22 cellular contexts compared by ENCODE assay signal in genomic region chr9:17422994-17423680, GRCh38.
DNase-seq lines count a peak whose midpoint lies in the region; ATAC-seq and TF ChIP-seq lines count a peak whose summit lies in the region.
"Had no signal": no experiment of that assay in that cellular context is flagged by ENCODE, and none has a peak within 500 bp of the region (broad histone marks: within the 10 kb centered on the region; RNA-seq: fewer than 3 reads in every experiment).

No MANE protein-coding gene starts in this region.

- DNase-seq in right cardiac atrium: peak in 2 of 3 donors; percentile 47 to 49
- DNase-seq in left cardiac atrium: no peak
- DNase-seq in amniotic epithelial cell (ENCODE audit: low read depth): peak; percentile 29
- DNase-seq in left lung: no peak
- DNase-seq in NCI-H1436 (lab: John Stamatoyannopoulos, UW): no peak
- no peak for DNase-seq in DMS53 (lab: John Stamatoyannopoulos, UW)
- DNase-seq in activated CD4-positive, CD25-positive, alpha-beta regulatory T cell treated with anti-CD3 and anti-CD28 coated beads, Interleukin-2, amount 50 U/mL, for 72 hours: no peak
- DNase-seq: activated naive CD4-positive, alpha-beta T cell treated with anti-CD3 and anti-CD28 coated beads for 36 hours; activated T-cell treated with anti-CD3 and anti-CD28 coated beads, Interleukin-2, amount 50 U/mL, for 4 hours; anterior cingulate cortex; Calu3; effector CD4-positive, alpha-beta T cell; GF-D8; glutamatergic neuron; KG1; left ventricle myocardium superior; NCI-H2081 treated with DMSO at 0.1 percent for 48 hours; NCI-H526; psoas muscle had no signal

- H3K4me3 ChIP-seq in right cardiac atrium (ENCODE audit: low read length) (no peak overlapping the region), left lung (no peak overlapping the region)
- H3K4me3 ChIP-seq: BLaER1 treated with 17β-estradiol and CSF1 and Interleukin-3, amounts not matched to agents 10 nM and 100 nM; GM23338; psoas muscle had no signal

- ATAC-seq in right cardiac atrium (peak; percentile 26 to 48), left cardiac atrium (no peak), left lung (peak; percentile 85), GM18868 (IDR thresholded peaks at IDR 0.05; ENCODE audit: unreplicated experiment) (no peak)
- ATAC-seq: activated T-cell treated with anti-CD3 and anti-CD28 coated beads, Interleukin-2, amount 50 U/mL, for 4 hours; left ventricle myocardium superior had no signal

- WGBS in right cardiac atrium: 94% methylated on average over 4 of the region's 4 CpGs

- H3K36me3 ChIP-seq in left lung: no peaks in the 10 kb centered on the region

- H3K27me3 ChIP-seq in right cardiac atrium (ENCODE audit: control insufficient read depth, insufficient read depth): no peaks in the 10 kb centered on the region
- H3K27me3 ChIP-seq in left lung: no peaks in the 10 kb centered on the region
- H3K27me3 ChIP-seq: BLaER1 treated with 17β-estradiol and CSF1 and Interleukin-3, amounts not matched to agents 10 nM and 100 nM had no signal

- intact Hi-C loops in right cardiac atrium (cut with DNase I): no loop called here
- intact Hi-C loops in left cardiac atrium (cut with DNase I): no loop called here
- intact Hi-C loops in left lung (cut with DNase I): no loop called here

- no peaks in the 10 kb centered on the region for H3K9me3 ChIP-seq in right cardiac atrium (ENCODE audit: control insufficient read depth, low read length)
- no peaks in the 10 kb centered on the region for H3K9me3 ChIP-seq in left lung
- H3K9me3 ChIP-seq: BLaER1 treated with 17β-estradiol and CSF1 and Interleukin-3, amounts not matched to agents 10 nM and 100 nM; psoas muscle had no signal

- TF ChIP-seq CTCF in left lung (IDR thresholded peaks at IDR 0.05): no peak

- H3K27ac ChIP-seq in right cardiac atrium (ENCODE audit: low read length): no peak overlapping the region
- H3K27ac ChIP-seq in left lung: no peak overlapping the region
- H3K27ac ChIP-seq: BLaER1 treated with 17β-estradiol and CSF1 and Interleukin-3, amounts not matched to agents 10 nM and 100 nM; psoas muscle had no signal

- H3K4me1 ChIP-seq in right cardiac atrium (ENCODE audit: control insufficient read depth, insufficient read depth, low read length): no peaks in the 10 kb centered on the region
- no peaks in the 10 kb centered on the region for H3K4me1 ChIP-seq in left lung
- H3K4me1 ChIP-seq: BLaER1 treated with 17β-estradiol and CSF1 and Interleukin-3, amounts not matched to agents 10 nM and 100 nM; psoas muscle had no signal

Comparison
In these comparisons a context has a peak if more than half of its experiments do, and no peak if none do; other contexts are left out.
1. ATAC-seq: peak in right cardiac atrium (2 of 2) and left lung (single experiment); none in left cardiac atrium (0 of 2) and GM18868 (single experiment).
2. DNase-seq: peak in right cardiac atrium (2 of 3) and amniotic epithelial cell (single experiment); none in left cardiac atrium (single experiment), left lung (0 of 2), NCI-H1436 (single experiment), DMS53 (single experiment) and activated CD4-positive, CD25-positive, alpha-beta regulatory T cell treated with anti-CD3 and anti-CD28 coated beads, Interleukin-2, amount 50 U/mL, for 72 hours (single experiment).